Comparison of ENCODE assay signal across 1 cellular context in the genomic region with DNA sequence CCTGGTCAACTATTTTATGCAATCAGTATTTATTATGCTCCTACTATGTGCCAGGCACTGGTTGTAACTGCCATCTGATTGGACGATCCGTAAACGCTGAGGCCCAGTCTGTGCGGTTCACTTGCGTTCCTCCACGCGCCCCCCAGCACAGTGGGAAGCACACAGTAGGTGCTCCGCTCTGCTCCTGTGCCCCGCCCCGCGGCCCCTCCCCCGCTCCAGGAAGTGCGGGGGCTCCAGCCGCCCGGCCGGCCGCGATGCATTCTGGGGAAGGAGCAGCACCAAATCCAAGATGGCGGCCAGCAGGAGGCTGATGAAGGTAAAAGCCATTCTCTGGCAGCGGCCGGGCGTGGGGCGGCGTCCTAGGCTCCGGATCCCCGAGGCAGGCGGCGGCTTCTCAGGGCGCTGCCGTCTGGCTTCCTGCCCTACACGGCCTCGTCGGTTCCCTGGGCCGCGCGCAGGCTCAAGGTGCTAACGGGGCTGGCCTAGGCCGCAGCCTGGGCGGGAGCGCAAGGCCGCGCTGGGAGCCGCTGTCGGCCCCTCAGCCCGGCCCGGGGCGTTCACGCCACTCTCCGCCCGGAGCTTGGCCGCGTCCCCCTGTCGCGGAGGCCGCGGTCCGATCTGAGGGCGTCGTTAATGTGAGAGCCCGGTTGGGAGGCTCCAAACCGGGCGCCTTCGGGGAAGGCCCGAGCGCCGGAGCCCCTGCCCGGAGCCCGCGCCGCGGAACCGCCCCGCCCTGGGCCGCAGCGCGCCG.
TF ChIP-seq lines count a peak whose summit lies in the region.

A gene (plus strand): TSS at position 259 of the 751 bp plus-strand sequence. CDS start 31 bp downstream, at position 290.

TF ChIP-seq in HepG2, 621 proteins besides CTCF, POLR2A, EP300 and RAD21 (continued from another document and continues in another):
- TF ChIP-seq ZNF253 (CRISPR knock-in tag; IDR thresholded peaks at IDR 0.05; ENCODE audit: borderline replicate concordance) (peak; percentile 47; the same call in 1 of the 2 replicates), ZFP36L2 (CRISPR knock-in tag; IDR thresholded peaks at IDR 0.05) (no peak), KDM1A (CRISPR knock-in tag; IDR thresholded peaks at IDR 0.05) (peak; percentile 86), KDM5B (CRISPR knock-in tag; IDR thresholded peaks at IDR 0.05; ENCODE audit: borderline replicate concordance) (peak; percentile 81; the same call in 1 of the 2 replicates), POLR2AphosphoS5 (IDR thresholded peaks at IDR 0.05; ENCODE audit: low read depth, low read length) (peak; percentile 77), ZNF121 (CRISPR knock-in tag; IDR thresholded peaks at IDR 0.05) (peak; percentile 58; the same call in 1 of the 2 replicates), HES4 (CRISPR knock-in tag; IDR thresholded peaks at IDR 0.05; ENCODE audit: borderline replicate concordance) (peak; percentile 97), ATF7-NPFF (CRISPR knock-in tag; IDR thresholded peaks at IDR 0.05; ENCODE audit: low read depth) (peak; percentile 82), ZFP37 (CRISPR knock-in tag; IDR thresholded peaks at IDR 0.05; ENCODE audit: borderline replicate concordance) (no peak), ZNF343 (CRISPR knock-in tag; IDR thresholded peaks at IDR 0.05) (peak; percentile 90), TAF1 (CRISPR knock-in tag; IDR thresholded peaks at IDR 0.05) (peak; percentile 98), ZNF678 (CRISPR knock-in tag; IDR thresholded peaks at IDR 0.05) (0 out of 2 replicates have a peak, but pooled peaks have one; percentile 68), PLRG1 (conservative IDR thresholded peaks at IDR 0.05) (no peak), HOXD1 (CRISPR knock-in tag; IDR thresholded peaks at IDR 0.05) (peak; percentile 82), ZNF274 (CRISPR knock-in tag; IDR thresholded peaks at IDR 0.05) (peak; percentile 83), YEATS2 (CRISPR knock-in tag; IDR thresholded peaks at IDR 0.05; ENCODE audit: borderline replicate concordance) (peak; percentile 68; the same call in 1 of the 2 replicates), POLR2G (IDR thresholded peaks at IDR 0.05; ENCODE audit: low read depth, low read length) (peak; percentile 83), GLI4 (CRISPR knock-in tag; IDR thresholded peaks at IDR 0.05; ENCODE audit: borderline replicate concordance) (peak; percentile 99)
- TF ChIP-seq, protein P1, sequence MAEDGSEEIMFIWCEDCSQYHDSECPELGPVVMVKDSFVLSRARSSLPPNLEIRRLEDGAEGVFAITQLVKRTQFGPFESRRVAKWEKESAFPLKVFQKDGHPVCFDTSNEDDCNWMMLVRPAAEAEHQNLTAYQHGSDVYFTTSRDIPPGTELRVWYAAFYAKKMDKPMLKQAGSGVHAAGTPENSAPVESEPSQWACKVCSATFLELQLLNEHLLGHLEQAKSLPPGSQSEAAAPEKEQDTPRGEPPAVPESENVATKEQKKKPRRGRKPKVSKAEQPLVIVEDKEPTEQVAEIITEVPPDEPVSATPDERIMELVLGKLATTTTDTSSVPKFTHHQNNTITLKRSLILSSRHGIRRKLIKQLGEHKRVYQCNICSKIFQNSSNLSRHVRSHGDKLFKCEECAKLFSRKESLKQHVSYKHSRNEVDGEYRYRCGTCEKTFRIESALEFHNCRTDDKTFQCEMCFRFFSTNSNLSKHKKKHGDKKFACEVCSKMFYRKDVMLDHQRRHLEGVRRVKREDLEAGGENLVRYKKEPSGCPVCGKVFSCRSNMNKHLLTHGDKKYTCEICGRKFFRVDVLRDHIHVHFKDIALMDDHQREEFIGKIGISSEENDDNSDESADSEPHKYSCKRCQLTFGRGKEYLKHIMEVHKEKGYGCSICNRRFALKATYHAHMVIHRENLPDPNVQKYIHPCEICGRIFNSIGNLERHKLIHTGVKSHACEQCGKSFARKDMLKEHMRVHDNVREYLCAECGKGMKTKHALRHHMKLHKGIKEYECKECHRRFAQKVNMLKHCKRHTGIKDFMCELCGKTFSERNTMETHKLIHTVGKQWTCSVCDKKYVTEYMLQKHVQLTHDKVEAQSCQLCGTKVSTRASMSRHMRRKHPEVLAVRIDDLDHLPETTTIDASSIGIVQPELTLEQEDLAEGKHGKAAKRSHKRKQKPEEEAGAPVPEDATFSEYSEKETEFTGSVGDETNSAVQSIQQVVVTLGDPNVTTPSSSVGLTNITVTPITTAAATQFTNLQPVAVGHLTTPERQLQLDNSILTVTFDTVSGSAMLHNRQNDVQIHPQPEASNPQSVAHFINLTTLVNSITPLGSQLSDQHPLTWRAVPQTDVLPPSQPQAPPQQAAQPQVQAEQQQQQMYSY (CRISPR knock-in tag; IDR thresholded peaks at IDR 0.05): peak; percentile 54; the same call in 1 of the 2 replicates
- TF ChIP-seq, protein P2, sequence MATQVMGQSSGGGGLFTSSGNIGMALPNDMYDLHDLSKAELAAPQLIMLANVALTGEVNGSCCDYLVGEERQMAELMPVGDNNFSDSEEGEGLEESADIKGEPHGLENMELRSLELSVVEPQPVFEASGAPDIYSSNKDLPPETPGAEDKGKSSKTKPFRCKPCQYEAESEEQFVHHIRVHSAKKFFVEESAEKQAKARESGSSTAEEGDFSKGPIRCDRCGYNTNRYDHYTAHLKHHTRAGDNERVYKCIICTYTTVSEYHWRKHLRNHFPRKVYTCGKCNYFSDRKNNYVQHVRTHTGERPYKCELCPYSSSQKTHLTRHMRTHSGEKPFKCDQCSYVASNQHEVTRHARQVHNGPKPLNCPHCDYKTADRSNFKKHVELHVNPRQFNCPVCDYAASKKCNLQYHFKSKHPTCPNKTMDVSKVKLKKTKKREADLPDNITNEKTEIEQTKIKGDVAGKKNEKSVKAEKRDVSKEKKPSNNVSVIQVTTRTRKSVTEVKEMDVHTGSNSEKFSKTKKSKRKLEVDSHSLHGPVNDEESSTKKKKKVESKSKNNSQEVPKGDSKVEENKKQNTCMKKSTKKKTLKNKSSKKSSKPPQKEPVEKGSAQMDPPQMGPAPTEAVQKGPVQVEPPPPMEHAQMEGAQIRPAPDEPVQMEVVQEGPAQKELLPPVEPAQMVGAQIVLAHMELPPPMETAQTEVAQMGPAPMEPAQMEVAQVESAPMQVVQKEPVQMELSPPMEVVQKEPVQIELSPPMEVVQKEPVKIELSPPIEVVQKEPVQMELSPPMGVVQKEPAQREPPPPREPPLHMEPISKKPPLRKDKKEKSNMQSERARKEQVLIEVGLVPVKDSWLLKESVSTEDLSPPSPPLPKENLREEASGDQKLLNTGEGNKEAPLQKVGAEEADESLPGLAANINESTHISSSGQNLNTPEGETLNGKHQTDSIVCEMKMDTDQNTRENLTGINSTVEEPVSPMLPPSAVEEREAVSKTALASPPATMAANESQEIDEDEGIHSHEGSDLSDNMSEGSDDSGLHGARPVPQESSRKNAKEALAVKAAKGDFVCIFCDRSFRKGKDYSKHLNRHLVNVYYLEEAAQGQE (IDR thresholded peaks at IDR 0.05; ENCODE audit: borderline replicate concordance in 1 of 2, low read depth in 1 of 2, low read length in 2 of 2): 0 out of 4 replicates have a peak, but pooled peaks of 1 of the 2 experiments have one; percentile 36
- TF ChIP-seq, protein P3, sequence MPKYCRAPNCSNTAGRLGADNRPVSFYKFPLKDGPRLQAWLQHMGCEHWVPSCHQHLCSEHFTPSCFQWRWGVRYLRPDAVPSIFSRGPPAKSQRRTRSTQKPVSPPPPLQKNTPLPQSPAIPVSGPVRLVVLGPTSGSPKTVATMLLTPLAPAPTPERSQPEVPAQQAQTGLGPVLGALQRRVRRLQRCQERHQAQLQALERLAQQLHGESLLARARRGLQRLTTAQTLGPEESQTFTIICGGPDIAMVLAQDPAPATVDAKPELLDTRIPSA (CRISPR knock-in tag; IDR thresholded peaks at IDR 0.05; ENCODE audit: borderline replicate concordance): 0 out of 2 replicates have a peak, but pooled peaks have one; percentile 40
- TF ChIP-seq, protein P4, sequence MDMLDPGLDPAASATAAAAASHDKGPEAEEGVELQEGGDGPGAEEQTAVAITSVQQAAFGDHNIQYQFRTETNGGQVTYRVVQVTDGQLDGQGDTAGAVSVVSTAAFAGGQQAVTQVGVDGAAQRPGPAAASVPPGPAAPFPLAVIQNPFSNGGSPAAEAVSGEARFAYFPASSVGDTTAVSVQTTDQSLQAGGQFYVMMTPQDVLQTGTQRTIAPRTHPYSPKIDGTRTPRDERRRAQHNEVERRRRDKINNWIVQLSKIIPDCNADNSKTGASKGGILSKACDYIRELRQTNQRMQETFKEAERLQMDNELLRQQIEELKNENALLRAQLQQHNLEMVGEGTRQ (IDR thresholded peaks at IDR 0.05; ENCODE audit: low read depth, low read length): no peak
- TF ChIP-seq, protein P4 (CRISPR knock-in tag; IDR thresholded peaks at IDR 0.05; ENCODE audit: borderline replicate concordance): no peak
- TF ChIP-seq, protein P5, sequence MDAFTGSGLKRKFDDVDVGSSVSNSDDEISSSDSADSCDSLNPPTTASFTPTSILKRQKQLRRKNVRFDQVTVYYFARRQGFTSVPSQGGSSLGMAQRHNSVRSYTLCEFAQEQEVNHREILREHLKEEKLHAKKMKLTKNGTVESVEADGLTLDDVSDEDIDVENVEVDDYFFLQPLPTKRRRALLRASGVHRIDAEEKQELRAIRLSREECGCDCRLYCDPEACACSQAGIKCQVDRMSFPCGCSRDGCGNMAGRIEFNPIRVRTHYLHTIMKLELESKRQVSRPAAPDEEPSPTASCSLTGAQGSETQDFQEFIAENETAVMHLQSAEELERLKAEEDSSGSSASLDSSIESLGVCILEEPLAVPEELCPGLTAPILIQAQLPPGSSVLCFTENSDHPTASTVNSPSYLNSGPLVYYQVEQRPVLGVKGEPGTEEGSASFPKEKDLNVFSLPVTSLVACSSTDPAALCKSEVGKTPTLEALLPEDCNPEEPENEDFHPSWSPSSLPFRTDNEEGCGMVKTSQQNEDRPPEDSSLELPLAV (CRISPR knock-in tag; conservative IDR thresholded peaks at IDR 0.05; ENCODE audit: low read depth): no peak
- TF ChIP-seq, protein P6, sequence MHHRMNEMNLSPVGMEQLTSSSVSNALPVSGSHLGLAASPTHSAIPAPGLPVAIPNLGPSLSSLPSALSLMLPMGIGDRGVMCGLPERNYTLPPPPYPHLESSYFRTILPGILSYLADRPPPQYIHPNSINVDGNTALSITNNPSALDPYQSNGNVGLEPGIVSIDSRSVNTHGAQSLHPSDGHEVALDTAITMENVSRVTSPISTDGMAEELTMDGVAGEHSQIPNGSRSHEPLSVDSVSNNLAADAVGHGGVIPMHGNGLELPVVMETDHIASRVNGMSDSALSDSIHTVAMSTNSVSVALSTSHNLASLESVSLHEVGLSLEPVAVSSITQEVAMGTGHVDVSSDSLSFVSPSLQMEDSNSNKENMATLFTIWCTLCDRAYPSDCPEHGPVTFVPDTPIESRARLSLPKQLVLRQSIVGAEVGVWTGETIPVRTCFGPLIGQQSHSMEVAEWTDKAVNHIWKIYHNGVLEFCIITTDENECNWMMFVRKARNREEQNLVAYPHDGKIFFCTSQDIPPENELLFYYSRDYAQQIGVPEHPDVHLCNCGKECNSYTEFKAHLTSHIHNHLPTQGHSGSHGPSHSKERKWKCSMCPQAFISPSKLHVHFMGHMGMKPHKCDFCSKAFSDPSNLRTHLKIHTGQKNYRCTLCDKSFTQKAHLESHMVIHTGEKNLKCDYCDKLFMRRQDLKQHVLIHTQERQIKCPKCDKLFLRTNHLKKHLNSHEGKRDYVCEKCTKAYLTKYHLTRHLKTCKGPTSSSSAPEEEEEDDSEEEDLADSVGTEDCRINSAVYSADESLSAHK (CRISPR knock-in tag; IDR thresholded peaks at IDR 0.05; ENCODE audit: borderline replicate concordance): peak; percentile 64; the same call in 1 of the 2 replicates
- TF ChIP-seq, protein P7, sequence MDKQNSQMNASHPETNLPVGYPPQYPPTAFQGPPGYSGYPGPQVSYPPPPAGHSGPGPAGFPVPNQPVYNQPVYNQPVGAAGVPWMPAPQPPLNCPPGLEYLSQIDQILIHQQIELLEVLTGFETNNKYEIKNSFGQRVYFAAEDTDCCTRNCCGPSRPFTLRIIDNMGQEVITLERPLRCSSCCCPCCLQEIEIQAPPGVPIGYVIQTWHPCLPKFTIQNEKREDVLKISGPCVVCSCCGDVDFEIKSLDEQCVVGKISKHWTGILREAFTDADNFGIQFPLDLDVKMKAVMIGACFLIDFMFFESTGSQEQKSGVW (CRISPR knock-in tag; IDR thresholded peaks at IDR 0.05; ENCODE audit: borderline replicate concordance): no peak
- TF ChIP-seq, protein P8, sequence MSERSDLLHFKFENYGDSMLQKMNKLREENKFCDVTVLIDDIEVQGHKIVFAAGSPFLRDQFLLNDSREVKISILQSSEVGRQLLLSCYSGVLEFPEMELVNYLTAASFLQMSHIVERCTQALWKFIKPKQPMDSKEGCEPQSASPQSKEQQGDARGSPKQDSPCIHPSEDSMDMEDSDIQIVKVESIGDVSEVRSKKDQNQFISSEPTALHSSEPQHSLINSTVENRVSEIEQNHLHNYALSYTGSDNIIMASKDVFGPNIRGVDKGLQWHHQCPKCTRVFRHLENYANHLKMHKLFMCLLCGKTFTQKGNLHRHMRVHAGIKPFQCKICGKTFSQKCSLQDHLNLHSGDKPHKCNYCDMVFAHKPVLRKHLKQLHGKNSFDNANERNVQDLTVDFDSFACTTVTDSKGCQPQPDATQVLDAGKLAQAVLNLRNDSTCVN (CRISPR knock-in tag; IDR thresholded peaks at IDR 0.05; ENCODE audit: borderline replicate concordance): peak; percentile 44; the same call in 1 of the 2 replicates
